In the genomic region with DNA sequence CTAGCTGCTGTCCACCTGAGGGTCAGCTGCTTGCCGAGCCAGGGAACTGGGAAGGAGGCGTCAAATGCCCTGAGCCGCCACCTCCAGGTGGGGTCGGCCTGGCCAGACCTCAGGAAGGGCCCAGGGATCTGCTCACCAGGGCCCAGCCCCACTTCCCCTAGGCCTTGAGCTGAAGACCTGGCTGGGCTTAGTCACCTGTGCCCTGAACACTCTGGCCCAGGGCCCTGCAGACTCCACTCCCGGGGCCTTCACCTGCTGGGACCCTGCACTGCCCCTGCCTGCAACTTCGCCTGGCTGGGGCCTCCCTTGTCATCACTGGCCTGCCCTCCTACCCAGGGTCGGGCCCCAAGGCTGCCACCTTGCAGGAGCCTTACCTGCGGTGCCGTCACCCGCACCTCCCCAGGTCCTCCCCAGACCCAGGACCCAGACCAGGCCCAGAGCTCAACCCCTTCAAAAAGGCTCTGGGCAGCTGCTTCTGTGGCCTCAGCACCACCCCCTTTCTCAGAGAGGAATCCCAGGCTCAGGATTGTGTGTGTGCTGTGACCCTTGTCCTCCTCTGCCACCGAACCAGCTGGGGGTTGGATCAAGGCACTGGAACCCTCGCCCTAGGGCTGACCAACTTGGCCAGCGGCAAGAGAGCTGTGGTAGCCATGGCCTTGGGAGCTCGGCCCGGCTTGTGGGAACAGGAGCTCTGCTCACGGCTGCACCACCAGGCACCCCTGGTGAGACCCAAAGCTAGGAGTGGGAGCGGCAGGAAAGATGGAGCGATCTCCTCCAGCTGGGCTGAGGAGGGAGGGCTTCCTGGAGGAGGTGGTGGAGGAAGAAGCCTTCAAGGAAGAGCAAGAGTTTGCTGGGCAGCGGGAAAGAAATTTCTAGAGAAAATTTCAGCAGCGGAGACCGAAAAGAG, we compare ENCODE assay signal across 1 cellular context.
TF ChIP-seq lines count a peak whose summit lies in the region.

No MANE protein-coding gene starts in this region.

TF ChIP-seq in WTC11, 78 proteins besides CTCF, POLR2A, EP300 and RAD21 (continued from another document):
- TF ChIP-seq, protein P1, sequence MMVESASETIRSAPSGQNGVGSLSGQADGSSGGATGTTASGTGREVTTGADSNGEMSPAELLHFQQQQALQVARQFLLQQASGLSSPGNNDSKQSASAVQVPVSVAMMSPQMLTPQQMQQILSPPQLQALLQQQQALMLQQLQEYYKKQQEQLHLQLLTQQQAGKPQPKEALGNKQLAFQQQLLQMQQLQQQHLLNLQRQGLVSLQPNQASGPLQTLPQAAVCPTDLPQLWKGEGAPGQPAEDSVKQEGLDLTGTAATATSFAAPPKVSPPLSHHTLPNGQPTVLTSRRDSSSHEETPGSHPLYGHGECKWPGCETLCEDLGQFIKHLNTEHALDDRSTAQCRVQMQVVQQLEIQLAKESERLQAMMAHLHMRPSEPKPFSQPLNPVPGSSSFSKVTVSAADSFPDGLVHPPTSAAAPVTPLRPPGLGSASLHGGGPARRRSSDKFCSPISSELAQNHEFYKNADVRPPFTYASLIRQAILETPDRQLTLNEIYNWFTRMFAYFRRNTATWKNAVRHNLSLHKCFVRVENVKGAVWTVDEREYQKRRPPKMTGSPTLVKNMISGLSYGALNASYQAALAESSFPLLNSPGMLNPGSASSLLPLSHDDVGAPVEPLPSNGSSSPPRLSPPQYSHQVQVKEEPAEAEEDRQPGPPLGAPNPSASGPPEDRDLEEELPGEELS (CRISPR knock-in tag; IDR thresholded peaks at IDR 0.05): no peak
